ENCODE assay signal across 9 cellular contexts in the genomic region with DNA sequence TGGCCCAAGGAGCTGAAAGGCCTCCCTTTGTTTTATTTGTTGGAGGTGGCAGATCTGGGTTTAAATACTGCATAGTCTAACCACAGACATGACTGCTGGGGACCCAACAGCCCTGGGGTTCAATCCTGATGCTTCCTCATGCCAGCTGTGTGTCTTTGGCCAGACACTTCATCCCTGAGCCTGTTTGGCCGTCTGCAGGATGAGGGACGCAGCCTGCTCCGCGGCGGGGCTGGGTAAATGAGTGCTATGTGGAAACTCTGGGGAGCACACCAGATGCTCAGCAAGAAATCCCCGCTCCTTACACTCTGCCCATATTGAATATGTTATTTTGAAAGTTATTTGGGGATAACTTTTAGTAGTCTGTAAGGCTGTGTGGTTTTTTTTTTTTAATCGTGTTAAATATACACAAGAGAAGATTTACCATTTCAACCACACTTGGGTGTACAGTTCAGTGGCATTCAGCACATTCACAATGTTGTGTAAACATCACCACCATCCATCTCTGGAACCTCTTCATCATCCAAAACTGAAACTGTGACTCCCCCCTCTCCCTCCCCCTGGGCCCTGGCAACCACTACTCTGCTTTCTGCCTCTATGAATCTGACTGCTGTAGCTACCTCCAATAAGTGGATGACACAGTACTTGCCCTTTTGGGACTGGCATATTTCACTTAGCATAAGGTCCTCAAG. TPM values are rescaled to one million over a fixed set of nuclear protein-coding genes. Genes with fewer than 3 reads are reported as not detected.
DNase-seq lines count a peak whose midpoint lies in the region; ATAC-seq and TF ChIP-seq lines count a peak whose summit lies in the region.
"Had no signal": no experiment of that assay in that cellular context is flagged by ENCODE, and none has a peak within 500 bp of the region (broad histone marks: within the 10 kb centered on the region; RNA-seq: fewer than 3 reads in every experiment).

No MANE protein-coding gene starts in this region.

- no peak overlapping the region for H2BK12ac ChIP-seq in trophoblast cell (ENCODE audit: low read length)

- no peak overlapping the region for H3K14ac ChIP-seq in trophoblast cell (ENCODE audit: low read length)

- no peaks in the 10 kb centered on the region for H3K9me3 ChIP-seq in trophoblast cell (ENCODE audit: insufficient read depth, low read depth, low read length)

- H3K9ac ChIP-seq in trophoblast cell (ENCODE audit: low read length) = no peak overlapping the region

- H3K27ac ChIP-seq in dorsolateral prefrontal cortex (peak overlapping the region in 52 of 59 donors; percentile 3 to 87 (median 74)), trophoblast cell (ENCODE audit: low read depth, low read length) (no peak overlapping the region)

- intact Hi-C loops in dorsolateral prefrontal cortex (cut with DNase I) = loop anchor here in 1 of 2 donors (5.0 kb wide), 1 partner anchor 41 kb away; a partner anchor contains a TSS

- no peaks in the 10 kb centered on the region for H3K27me3 ChIP-seq in dorsolateral prefrontal cortex
- H3K27me3 ChIP-seq in trophoblast cell (ENCODE audit: insufficient read depth, low read length) = no peaks in the 10 kb centered on the region

- no peak overlapping the region for H4K12ac ChIP-seq in trophoblast cell (ENCODE audit: low read depth, low read length)

- H2BK120ac ChIP-seq in trophoblast cell (ENCODE audit: insufficient read depth, low read length, poor library complexity) = peak overlapping the region; percentile 19

- WGBS in trophoblast cell (ENCODE audit: extremely low coverage, insufficient coverage, insufficient read length) = no CpG with 5 or more reads among the region's 7 CpGs

- no peak overlapping the region for H2AFZ ChIP-seq in trophoblast cell (ENCODE audit: insufficient read depth, low read length, poor library complexity)

- H3K4me1 ChIP-seq in trophoblast cell (ENCODE audit: control insufficient read depth in 1 of 2, insufficient read depth in 2 of 2, low read length in 2 of 2) = peaks cover 8 to 9% of the 10 kb centered on the region in 2 experiments

- peak; percentile 13 for DNase-seq in stimulated activated naive CD4-positive, alpha-beta T cell treated with Interleukin-2 at 50 U/mL for 16 hours (lab: John Stamatoyannopoulos, UW)
- DNase-seq in stimulated activated naive CD4-positive, alpha-beta T cell (lab: John Stamatoyannopoulos, UW) = no peak
- no peak for DNase-seq in dorsolateral prefrontal cortex
- no peak for DNase-seq in trophoblast cell
- DNase-seq in iPS-NIHi11 (ENCODE audit: low spot score) = no peak
- DNase-seq: COR-L47 had no signal

- no peak overlapping the region for H3K4me2 ChIP-seq in trophoblast cell (ENCODE audit: low read length)

- no peak overlapping the region for H2AK5ac ChIP-seq in trophoblast cell (ENCODE audit: low read length)

- no peaks in the 10 kb centered on the region for H3K79me1 ChIP-seq in trophoblast cell (ENCODE audit: low read length)

- ATAC-seq in HG03571 (IDR thresholded peaks at IDR 0.05; ENCODE audit: unreplicated experiment) (no peak), HG03460 (IDR thresholded peaks at IDR 0.05; ENCODE audit: unreplicated experiment) (no peak), HG03439 (IDR thresholded peaks at IDR 0.05; ENCODE audit: unreplicated experiment) (no peak)

- H3K18ac ChIP-seq in trophoblast cell (ENCODE audit: low read length) = peak overlapping the region; percentile 58

- H3K4me3 ChIP-seq in dorsolateral prefrontal cortex = no peak overlapping the region
- H3K4me3 ChIP-seq in trophoblast cell (ENCODE audit: low read depth, low read length) = no peak overlapping the region

- no peak overlapping the region for H3K4ac ChIP-seq in trophoblast cell (ENCODE audit: low read depth, low read length)

- no peak for TF ChIP-seq CTCF in dorsolateral prefrontal cortex (IDR thresholded peaks at IDR 0.05 in 54 of 56, conservative IDR thresholded peaks at IDR 0.05 in 2 of 56; ENCODE audit: low read depth in 1 of 56, partially characterized antibody in 56 of 56)

- H3K79me2 ChIP-seq in trophoblast cell (ENCODE audit: control insufficient read depth, insufficient read depth, low read length, poor library complexity) = peaks cover 2% of the 10 kb centered on the region

- no peak overlapping the region for H4K91ac ChIP-seq in trophoblast cell (ENCODE audit: low read depth, low read length)

- H3K23ac ChIP-seq in trophoblast cell (ENCODE audit: low read length) = no peak overlapping the region

- no peak overlapping the region for H2BK5ac ChIP-seq in trophoblast cell (ENCODE audit: low read depth, low read length, poor library complexity)

- no peak overlapping the region for H4K8ac ChIP-seq in trophoblast cell (ENCODE audit: low read depth, low read length)

- H3K36me3 ChIP-seq in trophoblast cell (ENCODE audit: control insufficient read depth in 1 of 2, insufficient read depth in 2 of 2, low read length in 2 of 2) = peaks cover 16 to 36% of the 10 kb centered on the region in 2 experiments

RNA-seq across cellular contexts. Expression of a gene that starts 42.8 kb away (rescaled TPM):
- 10 to 100 TPM in 119 of 120 experiments, 1 to 10 TPM in 1; 9.2 to 63.2 (median 19.7) TPM for total RNA-seq in dorsolateral prefrontal cortex
- 40.1 and 41.6 TPM in 2 replicates for polyA plus RNA-seq in trophoblast cell (2013)
